In genomic region chr4:52957791-52958190, GRCh38 we compare ENCODE assay signal across 18 cellular contexts.
DNase-seq lines count a peak whose midpoint lies in the region; ATAC-seq and TF ChIP-seq lines count a peak whose summit lies in the region.
"Had no signal": no experiment of that assay in that cellular context is flagged by ENCODE, and none has a peak within 500 bp of the region (broad histone marks: within the 10 kb centered on the region; RNA-seq: fewer than 3 reads in every experiment).

No MANE protein-coding gene starts in this region.

- no peak overlapping the region for H3K27ac Mint-ChIP-seq in stimulated activated effector memory CD8-positive, alpha-beta T cell treated with anti-CD3 and anti-CD28 coated beads, Interleukin-12 subunit alpha, Interleukin-12 subunit beta, amount 100 ng/mL, for 72 hours
- no peak overlapping the region for H3K27ac Mint-ChIP-seq in stimulated activated naive B cell treated with anti-CD40 and anti-IgM and Interleukin-4, amounts not matched to agents 10 μg/mL and 1 μg/mL and 100 μg/mL, for 72 hours
- H3K27ac Mint-ChIP-seq: activated naive CD4-positive, alpha-beta T cell treated with anti-CD3 and anti-CD28 coated beads, Interleukin-2, amount 50 U/mL, for 72 hours; CD8-positive, alpha-beta T cell; T-helper 1 cell treated with Interleukin-12 subunit alpha and Interleukin-12 subunit beta and Interleukin-4 antibody, amounts not matched to agents 30 μg/mL and 1 μg/mL, for 36 hours had no signal

- H3K27me3 Mint-ChIP-seq in stimulated activated naive B cell treated with anti-CD40 and anti-IgM and Interleukin-4, amounts not matched to agents 10 μg/mL and 1 μg/mL and 100 μg/mL, for 72 hours, result no peaks in the 10 kb centered on the region
- H3K27me3 Mint-ChIP-seq: progenitor cell of endocrine pancreas had no signal

- H3K36me3 ChIP-seq in gastroesophageal sphincter (no peaks in the 10 kb centered on the region), spleen (no peaks in the 10 kb centered on the region)
- H3K36me3 ChIP-seq: upper lobe of left lung had no signal

- TF ChIP-seq EP300 in gastroesophageal sphincter (IDR thresholded peaks at IDR 0.05), result no peak

- H3K4me1 Mint-ChIP-seq in stimulated activated effector memory CD8-positive, alpha-beta T cell treated with anti-CD3 and anti-CD28 coated beads, Interleukin-12 subunit alpha, Interleukin-12 subunit beta, amount 100 ng/mL, for 72 hours, result no peaks in the 10 kb centered on the region
- H3K4me1 Mint-ChIP-seq in stimulated activated naive B cell treated with anti-CD40 and anti-IgM and Interleukin-4, amounts not matched to agents 10 μg/mL and 1 μg/mL and 100 μg/mL, for 72 hours, result no peaks in the 10 kb centered on the region

- H3K27me3 ChIP-seq in gastroesophageal sphincter, result no peaks in the 10 kb centered on the region
- H3K27me3 ChIP-seq in spleen (replicated peaks in 1 of 7), result no peaks in the 10 kb centered on the region
- H3K27me3 ChIP-seq: upper lobe of left lung had no signal

- no peak overlapping the region for H3K4me3 Mint-ChIP-seq in stimulated activated effector memory CD8-positive, alpha-beta T cell treated with anti-CD3 and anti-CD28 coated beads, Interleukin-12 subunit alpha, Interleukin-12 subunit beta, amount 100 ng/mL, for 72 hours
- no peak overlapping the region for H3K4me3 Mint-ChIP-seq in stimulated activated naive B cell treated with anti-CD40 and anti-IgM and Interleukin-4, amounts not matched to agents 10 μg/mL and 1 μg/mL and 100 μg/mL, for 72 hours
- H3K4me3 Mint-ChIP-seq: CD8-positive, alpha-beta T cell; T-helper 1 cell treated with Interleukin-12 subunit alpha and Interleukin-12 subunit beta and Interleukin-4 antibody, amounts not matched to agents 30 μg/mL and 1 μg/mL, for 36 hours had no signal

- H3K4me3 ChIP-seq in gastroesophageal sphincter, result no peak overlapping the region
- no peak overlapping the region for H3K4me3 ChIP-seq in spleen
- H3K4me3 ChIP-seq: upper lobe of left lung had no signal

- H3K4me1 ChIP-seq in gastroesophageal sphincter (peaks cover 0 to 33% (median 2%) of the 10 kb centered on the region in 3 donors), spleen (peaks cover 0 to 5% (median 0%) of the 10 kb centered on the region in 6 donors)

- H3K27ac ChIP-seq in gastroesophageal sphincter, result peak overlapping the region in 3 of 4 donors; percentile 12 to 68 (median 42)
- H3K27ac ChIP-seq in spleen, result peak overlapping the region in 6 of 8 donors; percentile 1 to 56 (median 30)
- H3K27ac ChIP-seq: upper lobe of left lung had no signal

- no peaks in the 10 kb centered on the region for H3K36me3 Mint-ChIP-seq in stimulated activated effector memory CD8-positive, alpha-beta T cell treated with anti-CD3 and anti-CD28 coated beads, Interleukin-12 subunit alpha, Interleukin-12 subunit beta, amount 100 ng/mL, for 72 hours
- H3K36me3 Mint-ChIP-seq in stimulated activated naive B cell treated with anti-CD40 and anti-IgM and Interleukin-4, amounts not matched to agents 10 μg/mL and 1 μg/mL and 100 μg/mL, for 72 hours, result peaks cover 8 to 42% of the 10 kb centered on the region in 2 donors

- DNase-seq in NCI-H1694 treated with DMSO at 0.1 percent for 48 hours (lab: John Stamatoyannopoulos, UW) (peak; percentile 39), NCI-H1694 (lab: John Stamatoyannopoulos, UW) (no peak), NCI-H82 (lab: John Stamatoyannopoulos, UW) (peak; percentile 34), spleen (no peak)
- DNase-seq in stimulated activated effector memory CD8-positive, alpha-beta T cell treated with anti-CD3 and anti-CD28 coated beads, Interleukin-12 subunit alpha, Interleukin-12 subunit beta, amount 100 ng/mL, for 72 hours (ENCODE audit: low spot score in 2 of 2), result no peak
- DNase-seq in stimulated activated naive B cell treated with anti-CD40 and anti-IgM and Interleukin-4, amounts not matched to agents 10 μg/mL and 1 μg/mL and 100 μg/mL, for 72 hours, result no peak
- DNase-seq: activated CD4-positive, alpha-beta T cell treated with anti-CD3 and anti-CD28 coated beads for 1 hour; activated CD8-positive, alpha-beta memory T cell treated with anti-CD3 and anti-CD28 coated beads, Interleukin-2, amount 50 U/mL, for 48 hours; CD8-positive, alpha-beta T cell; GDM1; MM.1S; stimulated activated CD8-positive, alpha-beta memory T cell treated with anti-CD3 and anti-CD28 coated beads, Interleukin-4, amount 100 ng/mL, for 48 hours; upper lobe of left lung had no signal

- no peak for TF ChIP-seq POLR2A in gastroesophageal sphincter (IDR thresholded peaks at IDR 0.05)
- no peak for TF ChIP-seq POLR2A in spleen (IDR thresholded peaks at IDR 0.05)

- 18 to 29% methylated on average over 6 of the region's 6 CpGs for WGBS in gastroesophageal sphincter (ENCODE audit: low coverage in 1 of 2), 2 donors
- WGBS in spleen, 5 donors, result 65 to 82% (median 69%) methylated on average over 6 of the region's 6 CpGs

- H3K9me3 Mint-ChIP-seq in stimulated activated effector memory CD8-positive, alpha-beta T cell treated with anti-CD3 and anti-CD28 coated beads, Interleukin-12 subunit alpha, Interleukin-12 subunit beta, amount 100 ng/mL, for 72 hours, result no peaks in the 10 kb centered on the region
- H3K9me3 Mint-ChIP-seq in stimulated activated naive B cell treated with anti-CD40 and anti-IgM and Interleukin-4, amounts not matched to agents 10 μg/mL and 1 μg/mL and 100 μg/mL, for 72 hours, result no peaks in the 10 kb centered on the region
- H3K9me3 Mint-ChIP-seq: activated naive CD4-positive, alpha-beta T cell treated with anti-CD3 and anti-CD28 coated beads, Interleukin-2, amount 50 U/mL, for 72 hours; CD8-positive, alpha-beta T cell; T-helper 1 cell treated with Interleukin-12 subunit alpha and Interleukin-12 subunit beta and Interleukin-4 antibody, amounts not matched to agents 30 μg/mL and 1 μg/mL, for 36 hours had no signal

- no peaks in the 10 kb centered on the region for H3K9me3 ChIP-seq in gastroesophageal sphincter
- H3K9me3 ChIP-seq in spleen, result no peaks in the 10 kb centered on the region
- H3K9me3 ChIP-seq: upper lobe of left lung had no signal

- TF ChIP-seq CTCF in gastroesophageal sphincter (IDR thresholded peaks at IDR 0.05) (no peak), spleen (IDR thresholded peaks at IDR 0.05 in 8 of 11, conservative IDR thresholded peaks at IDR 0.05 in 3 of 11) (no peak)

- ATAC-seq in gastroesophageal sphincter (no peak), HG02870 (IDR thresholded peaks at IDR 0.05; ENCODE audit: unreplicated experiment) (no peak)
- ATAC-seq in stimulated activated effector memory CD8-positive, alpha-beta T cell treated with anti-CD3 and anti-CD28 coated beads, Interleukin-12 subunit alpha, Interleukin-12 subunit beta, amount 100 ng/mL, for 72 hours, result no peak
- no peak for ATAC-seq in stimulated activated naive B cell treated with anti-CD40 and anti-IgM and Interleukin-4, amounts not matched to agents 10 μg/mL and 1 μg/mL and 100 μg/mL, for 72 hours (replicated peaks)
- ATAC-seq: activated naive CD4-positive, alpha-beta T cell treated with anti-CD3 and anti-CD28 coated beads, Interleukin-2, amount 50 U/mL, for 72 hours; CD8-positive, alpha-beta T cell had no signal

- intact Hi-C loops in spleen (cut with DNase I; ENCODE audit: low total_unique reads), result no loop called here

Comparison
In these comparisons a context has a peak if more than half of its experiments do, and no peak if none do; other contexts are left out.
1. DNase-seq: peak in NCI-H1694 treated with DMSO at 0.1 percent for 48 hours (single experiment) and NCI-H82 (single experiment); none in NCI-H1694 (single experiment), spleen (single experiment), stimulated activated effector memory CD8-positive, alpha-beta T cell treated with anti-CD3 and anti-CD28 coated beads, Interleukin-12 subunit alpha, Interleukin-12 subunit beta, amount 100 ng/mL, for 72 hours (0 of 2) and stimulated activated naive B cell treated with anti-CD40 and anti-IgM and Interleukin-4, amounts not matched to agents 10 μg/mL and 1 μg/mL and 100 μg/mL, for 72 hours (single experiment).